In the genomic region with DNA sequence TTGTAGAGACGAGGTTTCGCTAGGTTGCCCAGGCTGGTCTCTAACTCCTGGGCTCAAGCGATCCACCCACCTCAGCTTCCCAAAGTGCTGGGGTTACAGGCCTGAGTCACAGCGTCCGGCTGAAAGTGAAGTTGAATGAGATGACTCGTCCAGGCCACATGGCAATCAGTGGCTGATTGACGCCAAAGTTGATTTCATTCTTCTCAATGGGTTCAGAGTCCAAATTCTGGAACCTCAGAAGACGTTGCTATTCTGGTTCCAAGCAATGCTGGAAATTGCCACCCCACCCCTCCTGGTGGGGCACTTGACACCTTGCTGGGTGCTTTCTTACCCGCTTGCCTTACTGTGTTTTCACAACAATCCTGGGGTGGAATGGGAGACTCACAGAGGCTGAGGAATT, we compare ENCODE assay signal across 13 cellular contexts. TPM values are rescaled to one million over a fixed set of nuclear protein-coding genes. Genes with fewer than 3 reads are reported as not detected.
A peak's percentile ranks its signal among the peaks of the same experiment; 100 is the strongest.
DNase-seq lines count a peak whose midpoint lies in the region; ATAC-seq and TF ChIP-seq lines count a peak whose summit lies in the region.
"Had no signal": no experiment of that assay in that cellular context is flagged by ENCODE, and none has a peak within 500 bp of the region (broad histone marks: within the 10 kb centered on the region; RNA-seq: fewer than 3 reads in every experiment).

No MANE protein-coding gene starts in this region.

- H3K4me1 ChIP-seq in RWPE2 (ENCODE audit: insufficient read depth, poor library complexity, severe bottlenecking) = peaks cover 19% of the 10 kb centered on the region

- no peaks in the 10 kb centered on the region for H3K9me3 Mint-ChIP-seq in activated CD8-positive, alpha-beta T cell treated with anti-CD3 and anti-CD28 coated beads for 36 hours
- no peaks in the 10 kb centered on the region for H3K9me3 Mint-ChIP-seq in activated CD8-positive, alpha-beta T cell treated with anti-CD3 and anti-CD28 coated beads, Interleukin-2, amount 10 ng/mL, durations not matched to agents 7 days and 5 days (ENCODE audit: insufficient read depth)
- no peaks in the 10 kb centered on the region for H3K9me3 Mint-ChIP-seq in stimulated activated memory B cell treated with anti-CD40 and anti-IgM and Interleukin-4, amounts not matched to agents 10 μg/mL and 1 μg/mL and 100 μg/mL, for 72 hours
- H3K9me3 Mint-ChIP-seq: WTC11 had no signal

- TF ChIP-seq CTCF in activated CD8-positive, alpha-beta T cell treated with anti-CD3 and anti-CD28 coated beads for 36 hours (IDR thresholded peaks at IDR 0.05) = no peak
- TF ChIP-seq CTCF in RWPE2 (IDR thresholded peaks at IDR 0.05; ENCODE audit: poor library complexity, severe bottlenecking) = no peak
- TF ChIP-seq CTCF in fibroblast of mammary gland (conservative IDR thresholded peaks at IDR 0.05; ENCODE audit: control insufficient read depth, insufficient read depth, low read depth, low read length) = no peak

- CTCF ChIA-PET in activated CD8-positive, alpha-beta T cell treated with anti-CD3 and anti-CD28 coated beads for 36 hours (lab: Charles Lee) = interaction anchor here (0.9 to 7.8 kb wide), 12 partner anchors 11 to 287 kb away, joined by 3 to 87 read pairs (median 8); a partner anchor contains a TSS
- CTCF ChIA-PET in activated CD8-positive, alpha-beta T cell treated with anti-CD3 and anti-CD28 coated beads, Interleukin-2, amount 10 ng/mL, durations not matched to agents 7 days and 5 days (lab: Charles Lee) = interaction anchor here (1.2 to 15.1 kb wide), 5 partner anchors 71 to 287 kb away, joined by 4 to 204 read pairs (median 12); no protein-coding TSS in a partner anchor

- no peaks in the 10 kb centered on the region for H3K9me3 ChIP-seq in RWPE2 (ENCODE audit: severe bottlenecking)
- H3K9me3 ChIP-seq: upper lobe of left lung had no signal

- POLR2A ChIA-PET in activated CD8-positive, alpha-beta T cell treated with anti-CD3 and anti-CD28 coated beads for 36 hours (lab: Charles Lee) = no interaction called here
- POLR2A ChIA-PET in activated CD8-positive, alpha-beta T cell treated with anti-CD3 and anti-CD28 coated beads, Interleukin-2, amount 10 ng/mL, durations not matched to agents 7 days and 5 days (lab: Charles Lee) = no interaction called here

- no peaks in the 10 kb centered on the region for H3K27me3 ChIP-seq in RWPE2 (ENCODE audit: insufficient read depth, poor library complexity, severe bottlenecking)
- H3K27me3 ChIP-seq: upper lobe of left lung had no signal

- no peak overlapping the region for H3K27ac Mint-ChIP-seq in activated CD8-positive, alpha-beta T cell treated with anti-CD3 and anti-CD28 coated beads for 36 hours
- no peak overlapping the region for H3K27ac Mint-ChIP-seq in activated CD8-positive, alpha-beta T cell treated with anti-CD3 and anti-CD28 coated beads, Interleukin-2, amount 10 ng/mL, durations not matched to agents 7 days and 5 days
- H3K27ac Mint-ChIP-seq in stimulated activated memory B cell treated with anti-CD40 and anti-IgM and Interleukin-4, amounts not matched to agents 10 μg/mL and 1 μg/mL and 100 μg/mL, for 72 hours = peak overlapping the region; percentile 40
- H3K27ac Mint-ChIP-seq: WTC11 had no signal

- ATAC-seq in activated CD8-positive, alpha-beta T cell treated with anti-CD3 and anti-CD28 coated beads for 36 hours = no peak
- ATAC-seq in activated CD8-positive, alpha-beta T cell treated with anti-CD3 and anti-CD28 coated beads, Interleukin-2, amount 10 ng/mL, durations not matched to agents 7 days and 5 days = no peak
- 0 out of 3 replicates have a peak, but pooled peaks have one; percentile 16 for ATAC-seq in RWPE2 (ENCODE audit: low read depth)
- no peak for ATAC-seq in stimulated activated memory B cell treated with anti-CD40 and anti-IgM and Interleukin-4, amounts not matched to agents 10 μg/mL and 1 μg/mL and 100 μg/mL, for 72 hours
- ATAC-seq: WTC11 had no signal

- H3K36me3 Mint-ChIP-seq in activated CD8-positive, alpha-beta T cell treated with anti-CD3 and anti-CD28 coated beads for 36 hours (ENCODE audit: low read depth) = no peaks in the 10 kb centered on the region
- H3K36me3 Mint-ChIP-seq in activated CD8-positive, alpha-beta T cell treated with anti-CD3 and anti-CD28 coated beads, Interleukin-2, amount 10 ng/mL, durations not matched to agents 7 days and 5 days (ENCODE audit: low read depth) = no peaks in the 10 kb centered on the region
- no peaks in the 10 kb centered on the region for H3K36me3 Mint-ChIP-seq in stimulated activated memory B cell treated with anti-CD40 and anti-IgM and Interleukin-4, amounts not matched to agents 10 μg/mL and 1 μg/mL and 100 μg/mL, for 72 hours
- H3K36me3 Mint-ChIP-seq: WTC11 had no signal

- peak; percentile 32 for DNase-seq in activated CD8-positive, alpha-beta T cell treated with anti-CD3 and anti-CD28 coated beads for 36 hours
- DNase-seq in activated CD8-positive, alpha-beta T cell treated with anti-CD3 and anti-CD28 coated beads, Interleukin-2, amount 10 ng/mL, durations not matched to agents 7 days and 5 days = no peak
- DNase-seq in RWPE2 (ENCODE audit: low spot score) (no peak), fibroblast of mammary gland (ENCODE audit: low read depth) (peak; percentile 71), DMS 273 (lab: John Stamatoyannopoulos, UW; ENCODE audit: unreplicated experiment) (no peak), NCI-H1048 (lab: John Stamatoyannopoulos, UW) (no peak), COR-L47 (lab: John Stamatoyannopoulos, UW) (no peak)
- DNase-seq: 8988T, DMS79 treated with DMSO at 0.1 percent for 48 hours, NCI-H1092, upper lobe of left lung had no signal

- peak overlapping the region; percentile 65 for H3K27ac ChIP-seq in RWPE2 (ENCODE audit: poor library complexity, severe bottlenecking)
- H3K27ac ChIP-seq: upper lobe of left lung had no signal

- H3K4me1 Mint-ChIP-seq in activated CD8-positive, alpha-beta T cell treated with anti-CD3 and anti-CD28 coated beads for 36 hours (ENCODE audit: low read depth) = peaks cover 22% of the 10 kb centered on the region
- peaks cover 22% of the 10 kb centered on the region for H3K4me1 Mint-ChIP-seq in activated CD8-positive, alpha-beta T cell treated with anti-CD3 and anti-CD28 coated beads, Interleukin-2, amount 10 ng/mL, durations not matched to agents 7 days and 5 days (ENCODE audit: low read depth)
- H3K4me1 Mint-ChIP-seq in stimulated activated memory B cell treated with anti-CD40 and anti-IgM and Interleukin-4, amounts not matched to agents 10 μg/mL and 1 μg/mL and 100 μg/mL, for 72 hours = peaks cover 44% of the 10 kb centered on the region
- H3K4me1 Mint-ChIP-seq: WTC11 had no signal

- intact Hi-C loops in activated CD8-positive, alpha-beta T cell treated with anti-CD3 and anti-CD28 coated beads for 36 hours (cut with micrococcal nuclease) = loop anchor here (2.0 to 5.0 kb wide), 2 partner anchors 91 to 159 kb away; no protein-coding TSS in a partner anchor

- H3K4me3 ChIP-seq in RWPE2 (ENCODE audit: severe bottlenecking) (no peak overlapping the region), fibroblast of mammary gland (ENCODE audit: control insufficient read depth, low read depth, low read length) (no peak overlapping the region)
- H3K4me3 ChIP-seq: upper lobe of left lung had no signal

- H3K4me3 Mint-ChIP-seq in activated CD8-positive, alpha-beta T cell treated with anti-CD3 and anti-CD28 coated beads for 36 hours = no peak overlapping the region
- H3K4me3 Mint-ChIP-seq in activated CD8-positive, alpha-beta T cell treated with anti-CD3 and anti-CD28 coated beads, Interleukin-2, amount 10 ng/mL, durations not matched to agents 7 days and 5 days = no peak overlapping the region
- no peak overlapping the region for H3K4me3 Mint-ChIP-seq in stimulated activated memory B cell treated with anti-CD40 and anti-IgM and Interleukin-4, amounts not matched to agents 10 μg/mL and 1 μg/mL and 100 μg/mL, for 72 hours
- H3K4me3 Mint-ChIP-seq: WTC11 had no signal

- H3K36me3 ChIP-seq in RWPE2 (ENCODE audit: low read depth) = no peaks in the 10 kb centered on the region; the same call in 1 of the 2 replicates
- H3K36me3 ChIP-seq: upper lobe of left lung had no signal

- H3K27me3 Mint-ChIP-seq in activated CD8-positive, alpha-beta T cell treated with anti-CD3 and anti-CD28 coated beads for 36 hours = peaks cover 2% of the 10 kb centered on the region
- no peaks in the 10 kb centered on the region for H3K27me3 Mint-ChIP-seq in activated CD8-positive, alpha-beta T cell treated with anti-CD3 and anti-CD28 coated beads, Interleukin-2, amount 10 ng/mL, durations not matched to agents 7 days and 5 days (ENCODE audit: low read depth)
- H3K27me3 Mint-ChIP-seq in stimulated activated memory B cell treated with anti-CD40 and anti-IgM and Interleukin-4, amounts not matched to agents 10 μg/mL and 1 μg/mL and 100 μg/mL, for 72 hours = no peaks in the 10 kb centered on the region

RNA-seq across cellular contexts. Expression of a gene that starts 14.9 kb away (rescaled TPM):
- total RNA-seq in activated CD8-positive, alpha-beta T cell treated with anti-CD3 and anti-CD28 coated beads for 36 hours = 1 to 10 TPM; 4.3 to 4.9 TPM
- total RNA-seq in activated CD8-positive, alpha-beta T cell treated with anti-CD3 and anti-CD28 coated beads, Interleukin-2, amount 10 ng/mL, durations not matched to agents 7 days and 5 days = 1 to 10 TPM; 5.9 to 6.0 TPM

RNA-seq across cellular contexts. Expression of a gene that starts 23.6 kb away (rescaled TPM):
- total RNA-seq in activated CD8-positive, alpha-beta T cell treated with anti-CD3 and anti-CD28 coated beads for 36 hours = 10 to 100 TPM; 27.1 to 31.5 TPM
- 10 to 100 TPM; 24.1 to 27.0 TPM for total RNA-seq in activated CD8-positive, alpha-beta T cell treated with anti-CD3 and anti-CD28 coated beads, Interleukin-2, amount 10 ng/mL, durations not matched to agents 7 days and 5 days

RNA-seq across cellular contexts. Expression of a gene that starts 29.1 kb away (rescaled TPM):
- total RNA-seq in activated CD8-positive, alpha-beta T cell treated with anti-CD3 and anti-CD28 coated beads for 36 hours = 100 to 1,000 TPM; 174 to 180 TPM
- total RNA-seq in activated CD8-positive, alpha-beta T cell treated with anti-CD3 and anti-CD28 coated beads, Interleukin-2, amount 10 ng/mL, durations not matched to agents 7 days and 5 days = 100 to 1,000 TPM; 204 to 213 TPM

RNA-seq across cellular contexts. Expression of a gene that starts 55.5 kb away (rescaled TPM):
- total RNA-seq in activated CD8-positive, alpha-beta T cell treated with anti-CD3 and anti-CD28 coated beads for 36 hours = 10 to 100 TPM; 17.8 to 18.4 TPM
- total RNA-seq in activated CD8-positive, alpha-beta T cell treated with anti-CD3 and anti-CD28 coated beads, Interleukin-2, amount 10 ng/mL, durations not matched to agents 7 days and 5 days = 10 to 100 TPM; 24.9 to 26.5 TPM

Comparison
In these comparisons a context has a peak if more than half of its experiments do, and no peak if none do; other contexts are left out.
1. DNase-seq: peak in activated CD8-positive, alpha-beta T cell treated with anti-CD3 and anti-CD28 coated beads for 36 hours (single experiment) and fibroblast of mammary gland (single experiment); none in activated CD8-positive, alpha-beta T cell treated with anti-CD3 and anti-CD28 coated beads, Interleukin-2, amount 10 ng/mL, durations not matched to agents 7 days and 5 days (single experiment), RWPE2 (single experiment), DMS 273 (single experiment), NCI-H1048 (single experiment) and COR-L47 (single experiment).